ENCODE assay signal across 13 cellular contexts in the genomic region with DNA sequence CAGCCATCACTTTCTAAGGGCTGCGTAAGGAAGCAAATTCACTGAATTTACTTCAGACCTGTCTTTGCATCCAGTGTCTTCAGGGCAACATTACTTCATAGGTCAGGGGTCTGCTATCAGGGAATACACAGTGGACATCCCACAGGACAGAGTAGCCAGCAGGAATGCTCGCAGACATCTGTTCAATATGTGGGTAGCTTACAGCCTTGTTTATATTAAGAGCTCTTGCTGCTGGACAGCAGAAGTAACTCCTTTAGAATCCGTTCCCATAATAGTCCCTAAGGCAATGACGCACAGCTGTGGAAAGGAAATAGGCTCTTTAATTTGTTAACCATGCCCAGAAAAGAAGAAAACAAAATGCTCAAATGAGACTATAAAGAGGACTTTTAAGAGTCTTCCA.
DNase-seq lines count a peak whose midpoint lies in the region; ATAC-seq and TF ChIP-seq lines count a peak whose summit lies in the region.
"Had no signal": no experiment of that assay in that cellular context is flagged by ENCODE, and none has a peak within 500 bp of the region (broad histone marks: within the 10 kb centered on the region; RNA-seq: fewer than 3 reads in every experiment).

No MANE protein-coding gene starts in this region.

- DNase-seq in AG04449 (ENCODE audit: low read depth, low spot score) (peak; percentile 74), RPMI7951 (ENCODE audit: low read depth) (peak; percentile 96), fibroblast of pulmonary artery (ENCODE audit: low read depth) (peak; percentile 84), non-pigmented ciliary epithelial cell (ENCODE audit: low read depth) (peak; percentile 61), germinal center (ENCODE audit: low spot score) (no peak), omental fat pad (ENCODE audit: low spot score) (no peak), HUDEP-2 (lab: John Stamatoyannopoulos, UW; ENCODE audit: unreplicated experiment in 76 of 76) (no peak)
- DNase-seq: activated CD4-positive, alpha-beta T cell treated with anti-CD3 and anti-CD28 coated beads for 1 hour; AML-193; H9; NCI-H2171 treated with DMSO at 0.1 percent for 48 hours had no signal

- H3K4me3 ChIP-seq in AG04449 (ENCODE audit: low read depth, low read length) (no peak overlapping the region), fibroblast of pulmonary artery (replicated peaks; ENCODE audit: low read depth, low read length) (no peak overlapping the region)
- H3K4me3 ChIP-seq: neural progenitor cell had no signal

- CTCF ChIA-PET in AG04449 (lab: Yijun Ruan, JAX): interaction anchor here (1.0 to 1.6 kb wide), 4 partner anchors 16 to 288 kb away, joined by 3 to 7 read pairs (median 4); a partner anchor contains a TSS

- TF ChIP-seq CTCF in AG04449 (IDR thresholded peaks at IDR 0.05; ENCODE audit: insufficient read depth, low read length, missing control alignments) (no peak), fibroblast of pulmonary artery (IDR thresholded peaks at IDR 0.05; ENCODE audit: low read length, missing control alignments) (no peak), omental fat pad (IDR thresholded peaks at IDR 0.05) (no peak)

- POLR2A ChIA-PET in AG04449 (lab: Yijun Ruan, JAX): interaction anchor here (0.6 to 1.1 kb wide), 2 partner anchors 251 to 255 kb away, joined by 3 to 9 read pairs; a partner anchor contains a TSS

- ATAC-seq in GM21515 (IDR thresholded peaks at IDR 0.05; ENCODE audit: unreplicated experiment) (no peak), omental fat pad (ENCODE audit: low FRiP score) (no peak)

Comparison
In these comparisons a context has a peak if more than half of its experiments do, and no peak if none do; other contexts are left out.
1. DNase-seq: peak in AG04449 (single experiment), RPMI7951 (single experiment), fibroblast of pulmonary artery (single experiment) and non-pigmented ciliary epithelial cell (single experiment); none in germinal center (single experiment), omental fat pad (single experiment) and HUDEP-2 (0 of 76).